Comparison of ENCODE assay signal across 21 cellular contexts in genomic region chr2:199660167-199660566, GRCh38.
"Had no signal": no experiment of that assay in that cellular context is flagged by ENCODE, and none has a peak within 500 bp of the region (broad histone marks: within the 10 kb centered on the region; RNA-seq: fewer than 3 reads in every experiment).

No MANE protein-coding gene starts in this region.

- DNase-seq: heart right ventricle; islet precursor cell; left ventricle myocardium inferior; midbrain; mucosa of descending colon; naive thymus-derived CD4-positive, alpha-beta T cell; ovary; stimulated activated CD4-positive, alpha-beta T cell treated with anti-CD3 and anti-CD28 coated beads, Interleukin-4, amount 100 ng/mL, for 24 hours; stimulated activated naive CD4-positive, alpha-beta T cell had no signal

- H3K36me3 Mint-ChIP-seq: stimulated activated effector memory CD8-positive, alpha-beta T cell treated with anti-CD3 and anti-CD28 coated beads, Interleukin-12 subunit alpha, Interleukin-12 subunit beta, amount 100 ng/mL, for 72 hours had no signal

- H3K4me1 Mint-ChIP-seq: memory B cell; naive thymus-derived CD4-positive, alpha-beta T cell; stimulated activated effector memory CD8-positive, alpha-beta T cell treated with anti-CD3 and anti-CD28 coated beads, Interleukin-12 subunit alpha, Interleukin-12 subunit beta, amount 100 ng/mL, for 72 hours had no signal

- H3K4me1 ChIP-seq: left ventricle myocardium inferior, suprapubic skin, vagina had no signal

- H3K27ac Mint-ChIP-seq: memory B cell; naive thymus-derived CD4-positive, alpha-beta T cell; natural killer cell treated with Interleukin-12 subunit alpha and Interleukin-12 subunit beta and Interleukin-15 and Interleukin-18, amount 100 ng/mL, for 72 hours; progenitor cell of endocrine pancreas; stimulated activated effector memory CD8-positive, alpha-beta T cell treated with anti-CD3 and anti-CD28 coated beads, Interleukin-12 subunit alpha, Interleukin-12 subunit beta, amount 100 ng/mL, for 72 hours; stimulated activated naive CD8-positive, alpha-beta T cell treated with anti-CD3 and anti-CD28 coated beads, Interleukin-15, Interleukin-2, amounts not matched to agents 100 ng/mL and 50 ng/mL, for 24 hours had no signal

- H3K36me3 ChIP-seq: heart right ventricle, left ventricle myocardium inferior, ovary, suprapubic skin, tibial nerve, upper lobe of left lung, vagina had no signal

- H3K27me3 ChIP-seq: hepatocyte, ovary, tibial nerve, upper lobe of left lung, vagina had no signal

- H3K4me3 Mint-ChIP-seq: memory B cell; naive thymus-derived CD4-positive, alpha-beta T cell; natural killer cell treated with Interleukin-12 subunit alpha and Interleukin-12 subunit beta and Interleukin-15 and Interleukin-18, amount 100 ng/mL, for 72 hours; stimulated activated effector memory CD8-positive, alpha-beta T cell treated with anti-CD3 and anti-CD28 coated beads, Interleukin-12 subunit alpha, Interleukin-12 subunit beta, amount 100 ng/mL, for 72 hours; stimulated activated naive CD8-positive, alpha-beta T cell treated with anti-CD3 and anti-CD28 coated beads, Interleukin-15, Interleukin-2, amounts not matched to agents 100 ng/mL and 50 ng/mL, for 24 hours had no signal

- ATAC-seq: heart right ventricle; mucosa of descending colon; naive thymus-derived CD4-positive, alpha-beta T cell; natural killer cell treated with Interleukin-12 subunit alpha and Interleukin-12 subunit beta and Interleukin-15 and Interleukin-18, amount 100 ng/mL, for 72 hours; right cardiac atrium; stimulated activated effector memory CD8-positive, alpha-beta T cell treated with anti-CD3 and anti-CD28 coated beads, Interleukin-12 subunit alpha, Interleukin-12 subunit beta, amount 100 ng/mL, for 72 hours had no signal

- H3K27ac ChIP-seq: heart right ventricle, hepatocyte, left ventricle myocardium inferior, ovary, skin epidermis, suprapubic skin, tibial nerve, upper lobe of left lung, vagina had no signal

- H3K9me3 ChIP-seq: mucosa of descending colon, ovary, suprapubic skin, upper lobe of left lung, vagina had no signal

- H3K79me2 ChIP-seq: hepatocyte had no signal

- H3K4me3 ChIP-seq: hepatocyte, mucosa of descending colon had no signal
